ENCODE assay signal across 9 cellular contexts in the genomic region with DNA sequence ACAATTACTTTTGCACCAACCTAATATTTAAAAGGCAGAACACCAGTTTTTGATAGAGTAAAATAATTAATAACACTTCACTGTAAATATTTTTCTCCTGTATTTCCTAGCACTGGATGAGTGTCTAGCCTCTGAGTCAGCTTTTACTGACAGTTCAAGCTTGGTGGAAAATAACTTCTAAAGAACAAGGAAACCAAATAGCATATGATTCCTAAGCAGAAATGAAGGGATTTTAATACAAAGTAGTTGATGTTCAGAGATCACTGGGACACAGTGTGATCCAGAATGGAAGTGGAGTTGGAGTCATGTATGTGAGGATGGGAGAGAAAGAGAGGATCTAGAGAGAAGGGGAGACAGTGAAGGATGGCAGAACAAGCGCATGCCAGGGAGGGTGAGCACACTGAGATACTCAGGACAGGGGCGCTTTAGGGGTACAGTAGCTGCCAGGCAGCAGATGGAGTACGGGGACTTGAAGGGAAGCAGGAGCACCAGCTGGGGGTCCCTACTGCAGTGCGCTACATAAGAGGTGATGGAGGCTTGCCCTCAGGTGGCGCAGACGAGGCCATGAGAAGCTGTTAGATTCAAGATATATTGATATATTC.
DNase-seq lines count a peak whose midpoint lies in the region; ATAC-seq and TF ChIP-seq lines count a peak whose summit lies in the region.
"Had no signal": no experiment of that assay in that cellular context is flagged by ENCODE, and none has a peak within 500 bp of the region (broad histone marks: within the 10 kb centered on the region; RNA-seq: fewer than 3 reads in every experiment).

No MANE protein-coding gene starts in this region.

- H3K4me1 ChIP-seq in KMS-11 (ENCODE audit: low read depth, poor library complexity, severe bottlenecking) (peaks cover 63% of the 10 kb centered on the region), gastroesophageal sphincter (peaks cover 3 to 25% (median 14%) of the 10 kb centered on the region in 3 donors)

- TF ChIP-seq EP300 in gastroesophageal sphincter (IDR thresholded peaks at IDR 0.05), result no peak

- H4K20me1 ChIP-seq in KMS-11 (ENCODE audit: insufficient read depth), result no peaks in the 10 kb centered on the region

- H3K4me3 Mint-ChIP-seq in CD14-positive monocyte, result no peak overlapping the region

- TF ChIP-seq CTCF in CD14-positive monocyte (IDR thresholded peaks at IDR 0.05) (no peak), KMS-11 (conservative IDR thresholded peaks at IDR 0.05; ENCODE audit: low read depth, low read length) (no peak), gastroesophageal sphincter (IDR thresholded peaks at IDR 0.05) (no peak)

- H3K79me2 ChIP-seq in KMS-11 (ENCODE audit: insufficient read depth, low read depth), result no peaks in the 10 kb centered on the region

- peak overlapping the region in 6 of 7 donors; percentile 36 to 84 (median 60) for H3K27ac Mint-ChIP-seq in CD14-positive monocyte

- DNase-seq in CD14-positive monocyte (ENCODE audit: low spot score), result no peak
- no peak for DNase-seq in NCI-H524 treated with DMSO at 0.1 percent for 48 hours (lab: John Stamatoyannopoulos, UW)
- no peak for DNase-seq in NCI-H1417 (lab: John Stamatoyannopoulos, UW)
- no peak for DNase-seq in NAMALWA (ENCODE audit: low spot score)
- DNase-seq in cerebellar nuclear complex (lab: John Stamatoyannopoulos, UW), result no peak
- DNase-seq: PC-9 had no signal

- H3K9me3 Mint-ChIP-seq in CD14-positive monocyte, result peaks cover 0 to 3% (median 0%) of the 10 kb centered on the region in 7 donors

- H3K36me3 Mint-ChIP-seq in CD14-positive monocyte, result no peaks in the 10 kb centered on the region

- H3K4me1 Mint-ChIP-seq in CD14-positive monocyte, result peaks cover 11% of the 10 kb centered on the region

- H3K27ac ChIP-seq in KMS-11 (peak overlapping the region; percentile 86), gastroesophageal sphincter (peak overlapping the region; percentile 63 to 81 (median 68))
- H3K27ac ChIP-seq: PC-9 had no signal

- intact Hi-C loops in CD14-positive monocyte (cut with micrococcal nuclease), result no loop called here

- TF ChIP-seq POLR2A in gastroesophageal sphincter (IDR thresholded peaks at IDR 0.05), result no peak

- H3K4me3 ChIP-seq in KMS-11 (IDR thresholded peaks at IDR 0.05; ENCODE audit: insufficient read depth, low read depth, low read length), result no peak overlapping the region
- no peak overlapping the region for H3K4me3 ChIP-seq in gastroesophageal sphincter
- H3K4me3 ChIP-seq: PC-9 had no signal

- no peaks in the 10 kb centered on the region for H3K9me3 ChIP-seq in gastroesophageal sphincter

- H3K9ac ChIP-seq in KMS-11, result peak overlapping the region; percentile 64; the same call in 1 of the 2 replicates

- 92 to 93% methylated on average over 6 of the region's 6 CpGs for WGBS in gastroesophageal sphincter (ENCODE audit: low coverage in 1 of 2), 2 donors

- no peaks in the 10 kb centered on the region for H3K27me3 ChIP-seq in KMS-11 (ENCODE audit: insufficient read depth, low read depth)
- H3K27me3 ChIP-seq in gastroesophageal sphincter, result no peaks in the 10 kb centered on the region

- H3K36me3 ChIP-seq in KMS-11 (ENCODE audit: insufficient read depth) (no peaks in the 10 kb centered on the region), gastroesophageal sphincter (no peaks in the 10 kb centered on the region)

- no peak overlapping the region for H2AFZ ChIP-seq in KMS-11 (ENCODE audit: low read depth)
- H2AFZ ChIP-seq: PC-9 had no signal

- H3K4me2 ChIP-seq in KMS-11, result peak overlapping the region; percentile 88
- H3K4me2 ChIP-seq: PC-9 had no signal

- ATAC-seq in GM21367 (IDR thresholded peaks at IDR 0.05; ENCODE audit: unreplicated experiment) (peak; percentile 18), gastroesophageal sphincter (peak; percentile 57)

- no peaks in the 10 kb centered on the region for H3K27me3 Mint-ChIP-seq in CD14-positive monocyte (ENCODE audit: low read depth in 3 of 3)
